Comparison of ENCODE assay signal across 7 cellular contexts in the genomic region with DNA sequence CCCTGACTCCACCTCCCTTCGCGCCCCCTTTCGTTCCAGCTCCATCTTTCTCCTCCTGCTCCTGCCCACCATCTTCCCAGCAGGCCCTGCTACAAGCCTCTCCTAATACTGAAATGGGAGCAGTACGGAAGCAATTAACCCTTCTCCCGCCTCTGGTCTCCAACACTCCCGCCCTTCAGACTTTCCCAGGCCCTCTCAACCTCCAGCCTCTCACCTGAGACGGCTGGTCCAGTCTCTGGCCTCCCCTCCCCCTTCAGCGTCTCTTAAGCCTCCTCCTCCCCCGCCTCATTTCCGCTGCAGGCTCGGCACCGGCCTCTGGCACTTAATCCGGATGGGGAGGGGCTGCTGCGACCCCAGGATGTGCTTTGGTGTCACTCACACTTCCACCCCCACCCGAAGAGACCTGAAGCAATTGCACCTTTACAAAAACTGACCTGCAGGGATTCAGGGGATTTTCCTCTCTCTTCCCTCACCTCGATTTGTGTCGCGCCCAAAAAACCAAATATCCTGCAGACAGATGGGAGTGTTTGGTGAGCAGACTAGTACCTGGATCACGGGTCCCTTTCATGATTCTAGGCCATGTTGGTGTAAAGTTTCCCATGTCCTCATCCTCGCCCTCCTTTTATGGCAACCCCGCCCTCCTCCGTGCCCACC. TPM values are rescaled to one million over a fixed set of nuclear protein-coding genes. Genes with fewer than 3 reads are reported as not detected.
DNase-seq lines count a peak whose midpoint lies in the region; ATAC-seq and TF ChIP-seq lines count a peak whose summit lies in the region.

No MANE protein-coding gene starts in this region.

- TF ChIP-seq POLR2A in thyroid gland (IDR thresholded peaks at IDR 0.05): peak in 1 of 2 donors; percentile 43

- peak overlapping the region; percentile 89 for H3K4me3 Mint-ChIP-seq in activated T-cell treated with anti-CD3 and anti-CD28 coated beads, Interleukin-2, amount 50 U/mL, for 24 hours
- H3K4me3 Mint-ChIP-seq in naive thymus-derived CD4-positive, alpha-beta T cell: peak overlapping the region; percentile 92 to 98 (median 96)

- peaks cover 18% of the 10 kb centered on the region for H3K4me1 Mint-ChIP-seq in activated T-cell treated with anti-CD3 and anti-CD28 coated beads, Interleukin-2, amount 50 U/mL, for 24 hours (ENCODE audit: low read depth)
- peaks cover 12 to 33% (median 20%) of the 10 kb centered on the region in 7 donors for H3K4me1 Mint-ChIP-seq in naive thymus-derived CD4-positive, alpha-beta T cell

- peak overlapping the region; percentile 85 for H3K27ac ChIP-seq in naive thymus-derived CD4-positive, alpha-beta T cell (ENCODE audit: low read depth, low read length)
- peak overlapping the region; percentile 55 to 88 (median 80) for H3K27ac ChIP-seq in thyroid gland

- DNase-seq in GM10248 (ENCODE audit: extremely low spot score) (peak; percentile 28), HFF-Myc (ENCODE audit: extremely low read depth, low read depth) (peak; percentile 2), NCI-H2029 (lab: John Stamatoyannopoulos, UW) (peak; percentile 80), fibroblast of peridontal ligament (ENCODE audit: extremely low read depth) (peak; percentile 31), thyroid gland (peak; percentile 73 to 74)
- DNase-seq in activated T-cell treated with anti-CD3 and anti-CD28 coated beads, Interleukin-2, amount 50 U/mL, for 24 hours: peak; percentile 53
- DNase-seq in naive thymus-derived CD4-positive, alpha-beta T cell: peak in 7 of 9 donors; percentile 7 to 35 (median 13)

- peaks cover 17% of the 10 kb centered on the region for H3K27me3 Mint-ChIP-seq in activated T-cell treated with anti-CD3 and anti-CD28 coated beads, Interleukin-2, amount 50 U/mL, for 24 hours
- H3K27me3 Mint-ChIP-seq in naive thymus-derived CD4-positive, alpha-beta T cell: peaks cover 0 to 9% (median 0%) of the 10 kb centered on the region in 5 donors

- H3K27ac Mint-ChIP-seq in activated T-cell treated with anti-CD3 and anti-CD28 coated beads, Interleukin-2, amount 50 U/mL, for 24 hours: peak overlapping the region; percentile 93
- peak overlapping the region; percentile 87 to 97 (median 94) for H3K27ac Mint-ChIP-seq in naive thymus-derived CD4-positive, alpha-beta T cell

- H3K4me3 ChIP-seq in HFF-Myc (replicated peaks; ENCODE audit: low read depth, low read length) (peak overlapping the region; percentile 67), thyroid gland (replicated peaks in 1 of 3) (peak overlapping the region in 2 of 3 donors; percentile 39 to 54)
- H3K4me3 ChIP-seq in naive thymus-derived CD4-positive, alpha-beta T cell (ENCODE audit: low read length): peak overlapping the region; percentile 85

- ATAC-seq in naive thymus-derived CD4-positive, alpha-beta T cell: peak; percentile 34

- POLR2A ChIA-PET in GM10248 (lab: Yijun Ruan, JAX): no interaction called here
- POLR2A ChIA-PET in naive thymus-derived CD4-positive, alpha-beta T cell (lab: Charles Lee): interaction anchor here (0.6 to 1.4 kb wide), 4 partner anchors 121 to 212 kb away, joined by 3 read pairs; no protein-coding TSS in a partner anchor

- intact Hi-C loops in naive thymus-derived CD4-positive, alpha-beta T cell (cut with micrococcal nuclease): loop anchor here (1.0 to 10.0 kb wide), 4 partner anchors 39 to 431 kb away; a partner anchor contains a TSS
- intact Hi-C loops in thyroid gland (cut with DNase I): no loop called here

- H3K27me3 ChIP-seq in naive thymus-derived CD4-positive, alpha-beta T cell (ENCODE audit: control insufficient read depth in 2 of 2, insufficient read depth in 2 of 2, low read length in 2 of 2): no peaks in the 10 kb centered on the region
- H3K27me3 ChIP-seq in thyroid gland: no peaks in the 10 kb centered on the region

- H3K9me3 ChIP-seq in naive thymus-derived CD4-positive, alpha-beta T cell (ENCODE audit: control insufficient read depth in 2 of 3, low read length in 3 of 3): no peaks in the 10 kb centered on the region
- H3K9me3 ChIP-seq in thyroid gland: no peaks in the 10 kb centered on the region

- no peaks in the 10 kb centered on the region for H3K9me3 Mint-ChIP-seq in activated T-cell treated with anti-CD3 and anti-CD28 coated beads, Interleukin-2, amount 50 U/mL, for 24 hours
- H3K9me3 Mint-ChIP-seq in naive thymus-derived CD4-positive, alpha-beta T cell: no peaks in the 10 kb centered on the region

- CTCF ChIA-PET in GM10248 (lab: Yijun Ruan, JAX): interaction anchor here (1.0 to 1.1 kb wide), 2 partner anchors 43 kb away, joined by 3 to 4 read pairs; no protein-coding TSS in a partner anchor
- CTCF ChIA-PET in naive thymus-derived CD4-positive, alpha-beta T cell (lab: Charles Lee): no interaction called here

- TF ChIP-seq CTCF in GM10248 (IDR thresholded peaks at IDR 0.05; ENCODE audit: control extremely low read depth, extremely low read depth, low read depth, missing control alignments): no peak
- TF ChIP-seq CTCF in HFF-Myc (IDR thresholded peaks at IDR 0.05; ENCODE audit: low read depth, low read length, missing control alignments): no peak
- no peak for TF ChIP-seq CTCF in thyroid gland (IDR thresholded peaks at IDR 0.05)

- H3K36me3 Mint-ChIP-seq in activated T-cell treated with anti-CD3 and anti-CD28 coated beads, Interleukin-2, amount 50 U/mL, for 24 hours (ENCODE audit: low read depth): peaks cover 21% of the 10 kb centered on the region
- peaks cover 0 to 5% (median 0%) of the 10 kb centered on the region in 5 donors for H3K36me3 Mint-ChIP-seq in naive thymus-derived CD4-positive, alpha-beta T cell

- 1 to 2% methylated on average over 22 of the region's 22 CpGs for WGBS in thyroid gland, 2 donors

- H3K36me3 ChIP-seq in naive thymus-derived CD4-positive, alpha-beta T cell (ENCODE audit: control insufficient read depth in 2 of 3, insufficient read depth in 3 of 3, low read length in 3 of 3): no peaks in the 10 kb centered on the region
- H3K36me3 ChIP-seq in thyroid gland: no peaks in the 10 kb centered on the region

- no peaks in the 10 kb centered on the region for H3K4me1 ChIP-seq in naive thymus-derived CD4-positive, alpha-beta T cell (ENCODE audit: control insufficient read depth in 2 of 2, insufficient read depth in 2 of 2, low read length in 2 of 2)
- H3K4me1 ChIP-seq in thyroid gland: no peaks in the 10 kb centered on the region

RNA-seq across cellular contexts. Expression of a gene that starts 0.7 kb away (rescaled TPM):
- 10 to 100 TPM; 12.2 to 35.0 (median 33.2) TPM for total RNA-seq in naive thymus-derived CD4-positive, alpha-beta T cell
- polyA plus RNA-seq in naive thymus-derived CD4-positive, alpha-beta T cell: 10 to 100 TPM; 71.4 to 82.3 TPM
- total RNA-seq in thyroid gland: 100 to 1,000 TPM in 1 of 4 donors, 10 to 100 TPM in 3; 74.5 to 106 (median 83.8) TPM

RNA-seq across cellular contexts. Expression of a gene that starts 22.3 kb away (rescaled TPM):
- not detected for total RNA-seq in naive thymus-derived CD4-positive, alpha-beta T cell
- polyA plus RNA-seq in naive thymus-derived CD4-positive, alpha-beta T cell: not detected
- 1 to 10 TPM in 2 of 4 donors, under 1 TPM in 1, not detected in 1; 0.88 to 2.2 (median 1.0) TPM for total RNA-seq in thyroid gland

RNA-seq across cellular contexts. Expression of a gene that starts 39.4 kb away (rescaled TPM):
- total RNA-seq in naive thymus-derived CD4-positive, alpha-beta T cell: 10 to 100 TPM in 4 of 5 experiments, 1 to 10 TPM in 1; 8.8 to 51.2 (median 41.1) TPM
- polyA plus RNA-seq in naive thymus-derived CD4-positive, alpha-beta T cell: 100 to 1,000 TPM in 1 of 2 donors, 10 to 100 TPM in 1; 94.7 to 120 TPM
- total RNA-seq in thyroid gland: 100 to 1,000 TPM in 2 of 4 donors, 10 to 100 TPM in 2; 72.2 to 123 (median 103) TPM

RNA-seq across cellular contexts. Expression of a gene that starts 56.5 kb away (rescaled TPM):
- total RNA-seq in naive thymus-derived CD4-positive, alpha-beta T cell: 10 to 100 TPM in 4 of 5 experiments, 1 to 10 TPM in 1; 4.8 to 48.5 (median 42.1) TPM
- 100 to 1,000 TPM in 1 of 2 donors, 10 to 100 TPM in 1; 92.5 to 126 TPM for polyA plus RNA-seq in naive thymus-derived CD4-positive, alpha-beta T cell
- 100 to 1,000 TPM in 2 of 4 donors, 10 to 100 TPM in 2; 91.4 to 113 (median 102) TPM for total RNA-seq in thyroid gland

Comparison
In these comparisons a context has a peak if more than half of its experiments do, and no peak if none do; other contexts are left out.
1. Peak in every context shown above with its lines: DNase-seq, ATAC-seq, H3K4me3 ChIP-seq and H3K27ac ChIP-seq.
2. DNase-seq: peak in every context shown above with its lines; median percentile 80 in NCI-H2029; 74 in thyroid gland; 53 in activated T-cell treated with anti-CD3 and anti-CD28 coated beads, Interleukin-2, amount 50 U/mL, for 24 hours; 31 in fibroblast of peridontal ligament; 28 in GM10248; 13 in naive thymus-derived CD4-positive, alpha-beta T cell; 2 in HFF-Myc.